Comparison of ENCODE assay signal across 15 cellular contexts in genomic region chr14:18638032-18638431, GRCh38. TPM values are rescaled to one million over a fixed set of nuclear protein-coding genes. Genes with fewer than 3 reads are reported as not detected.
"Had no signal": no experiment of that assay in that cellular context is flagged by ENCODE, and none has a peak within 500 bp of the region (broad histone marks: within the 10 kb centered on the region; RNA-seq: fewer than 3 reads in every experiment).

No MANE protein-coding gene starts in this region.

RNA-seq across cellular contexts. Expression of gene OR11H12, which starts 37.1 kb away (rescaled TPM):
- total RNA-seq: activated B cell treated with CpG ODN at 0.5 μM for 24 hours; activated CD4-positive, alpha-beta memory T cell treated with anti-CD3 and anti-CD28 coated beads for 36 hours; activated CD4-positive, alpha-beta memory T cell treated with anti-CD3 and anti-CD28 coated beads, Interleukin-2, amount 10 ng/mL, durations not matched to agents 7 days and 5 days; activated CD4-positive, alpha-beta T cell treated with anti-CD3 and anti-CD28 coated beads for 36 hours; activated CD4-positive, alpha-beta T cell treated with anti-CD3 and anti-CD28 coated beads, Interleukin-2, amount 10 ng/mL, durations not matched to agents 24 days and 14 days; activated CD4-positive, alpha-beta T cell treated with anti-CD3 and anti-CD28 coated beads, Interleukin-2, amount 10 ng/mL, durations not matched to agents 7 days and 5 days; activated CD8-positive, alpha-beta memory T cell treated with anti-CD3 and anti-CD28 coated beads for 36 hours; activated CD8-positive, alpha-beta memory T cell treated with anti-CD3 and anti-CD28 coated beads, Interleukin-2, amount 10 ng/mL, durations not matched to agents 7 days and 5 days; activated CD8-positive, alpha-beta T cell treated with anti-CD3 and anti-CD28 coated beads for 36 hours; activated CD8-positive, alpha-beta T cell treated with anti-CD3 and anti-CD28 coated beads, Interleukin-2, amount 10 ng/mL, durations not matched to agents 7 days and 5 days; T-cell; T-helper 1 cell treated with Interleukin-12 subunit alpha and Interleukin-12 subunit beta and Interleukin-4 antibody, amounts not matched to agents 30 ng/mL and 1 ng/mL, for 36 hours; T-helper 17 cell; T-helper 2 cell treated with Interferon-gamma antibody and Interleukin-4, amounts not matched to agents 100 ng/mL and 5 ng/mL, for 36 hours; WTC11 had no signal
